ENCODE assay signal across 8 cellular contexts in the genomic region with DNA sequence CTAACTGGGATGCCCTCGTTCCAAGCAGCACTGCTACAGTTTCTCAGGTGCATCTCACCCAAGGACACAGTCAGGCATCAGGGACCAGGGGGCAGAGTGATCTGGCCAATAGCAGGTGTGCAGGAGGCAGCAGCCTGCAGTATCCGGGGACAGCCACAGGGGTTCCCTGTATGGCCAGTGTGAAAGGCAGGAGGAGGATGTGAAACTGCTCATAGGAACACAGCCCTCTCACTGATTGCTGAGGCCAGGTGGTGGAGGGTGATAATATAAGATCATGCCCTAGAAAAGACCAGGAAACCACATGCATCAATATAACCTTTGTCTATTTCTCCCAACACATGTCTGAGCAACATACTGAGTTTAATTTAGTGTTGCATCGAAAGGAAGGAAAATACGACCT.
DNase-seq lines count a peak whose midpoint lies in the region; ATAC-seq lines count a peak whose summit lies in the region.

No MANE protein-coding gene starts in this region.

- DNase-seq in NCI-H748 (lab: John Stamatoyannopoulos, UW; ENCODE audit: unreplicated experiment) (peak; percentile 11), NCI-H748 treated with DMSO at 0.1 percent for 48 hours (lab: John Stamatoyannopoulos, UW) (no peak), NCI-H146 treated with DMSO at 0.1 percent for 48 hours (lab: John Stamatoyannopoulos, UW; ENCODE audit: unreplicated experiment) (peak; percentile 50), iPS DF 19.7 (ENCODE audit: low read depth, low spot score) (peak; percentile 42), NCI-H2196 treated with DMSO at 0.1 percent for 48 hours (lab: John Stamatoyannopoulos, UW; ENCODE audit: unreplicated experiment) (no peak), superior temporal gyrus (ENCODE audit: extremely low spot score) (no peak), NCI-H226 (no peak)

- peak; percentile 100 for ATAC-seq in HG02759 (IDR thresholded peaks at IDR 0.05; ENCODE audit: unreplicated experiment)

Comparison
In these comparisons a context has a peak if more than half of its experiments do, and no peak if none do; other contexts are left out.
1. DNase-seq: peak in NCI-H748 (single experiment), NCI-H146 treated with DMSO at 0.1 percent for 48 hours (single experiment) and iPS DF 19.7 (single experiment); none in NCI-H748 treated with DMSO at 0.1 percent for 48 hours (single experiment), NCI-H2196 treated with DMSO at 0.1 percent for 48 hours (single experiment), superior temporal gyrus (single experiment) and NCI-H226 (single experiment).